ENCODE assay signal across 8 cellular contexts in genomic region chr5:132369471-132370240, GRCh38. TPM values are rescaled to one million over a fixed set of nuclear protein-coding genes. Genes with fewer than 3 reads are reported as not detected.
DNase-seq lines count a peak whose midpoint lies in the region; ATAC-seq, FAIRE-seq and TF ChIP-seq lines count a peak whose summit lies in the region.

Gene SLC22A5, plus strand, starts transcription at chr5:132369710. Its CDS starts 263 bp downstream, at chr5:132369973.

- H2BK5ac ChIP-seq in H1 (ENCODE audit: low read depth, low read length) = no peak within 1 kb of the TSS

- TF ChIP-seq RAD21 in H1 (IDR thresholded peaks at IDR 0.05 in 1 of 2, conservative IDR thresholded peaks at IDR 0.05 in 1 of 2; ENCODE audit: low read depth in 2 of 2, low read length in 2 of 2) = no peak

- H3K4me3 ChIP-seq in H1 (ENCODE audit: extremely low read depth in 1 of 4, insufficient read depth in 2 of 4, low read depth in 3 of 4, low read length in 4 of 4) (peak within 1 kb of the TSS; percentile 47 to 72 (median 60)), mesodermal cell (ENCODE audit: extremely low read depth, insufficient read depth, low read length, poor library complexity, severe bottlenecking) (peak within 1 kb of the TSS; percentile 51)

- peak within 1 kb of the TSS; percentile 80 for H4K91ac ChIP-seq in H1 (replicated peaks; ENCODE audit: insufficient read length, low read length)

- no peaks in the 10 kb centered on the region for H3K9me3 ChIP-seq in H1 (ENCODE audit: insufficient read depth in 2 of 2, low read depth in 1 of 2, low read length in 1 of 2)
- H3K9me3 ChIP-seq in mesodermal cell (ENCODE audit: control insufficient read depth, low read length) = no peaks in the 10 kb centered on the region

- CTCF ChIA-PET in H1 (lab: Charles Lee; ENCODE audit: partially characterized antibody) = interaction anchor here (0.5 to 2.6 kb wide), 12 partner anchors 15 to 304 kb away, joined by 3 to 10 read pairs (median 4); no protein-coding TSS in a partner anchor

- FAIRE-seq in H1 (lab: Jason Lieb, UNC) = no peak

- no peaks in the 10 kb centered on the region; the same call in 1 of the 2 replicates for H3K79me1 ChIP-seq in H1 (ENCODE audit: low read depth, low read length)

- no peak within 1 kb of the TSS for H2BK20ac ChIP-seq in H1 (ENCODE audit: low read length)

- no peak for TF ChIP-seq CTCF in H1 (IDR thresholded peaks at IDR 0.05; ENCODE audit: control extremely low read depth in 1 of 3, insufficient read depth in 1 of 3, low read depth in 1 of 3, low read length in 3 of 3)

- H3K4ac ChIP-seq in H1 (replicated peaks; ENCODE audit: insufficient read length, low read depth, low read length) = no peak within 1 kb of the TSS

- H3K27me3 ChIP-seq in H1 (replicated peaks in 1 of 4; ENCODE audit: control insufficient read depth in 3 of 4, extremely low read depth in 1 of 4, insufficient read depth in 3 of 4, low read length in 3 of 4) = peaks cover 0 to 18% (median 8%) of the 10 kb centered on the region in 4 experiments; a peak in 5 of 7 replicates

- H3K18ac ChIP-seq in H1 (ENCODE audit: extremely low read depth, low read length) = peak within 1 kb of the TSS; percentile 56

- ATAC-seq in GM18867 (IDR thresholded peaks at IDR 0.05; ENCODE audit: unreplicated experiment) (peak; percentile 93), HG03064 (IDR thresholded peaks at IDR 0.05; ENCODE audit: low read depth, unreplicated experiment) (peak; percentile 92)

- no peak within 1 kb of the TSS for H3K56ac ChIP-seq in H1 (replicated peaks; ENCODE audit: insufficient read length, low read depth, low read length)

- TF ChIP-seq POLR2A in H1 (IDR thresholded peaks at IDR 0.05; ENCODE audit: control extremely low read depth in 1 of 2, low read depth in 2 of 2, low read length in 2 of 2) = peak in 1 of 2 experiments; percentile 30; a peak in 2 of 3 replicates

- H3K4me2 ChIP-seq in H1 (ENCODE audit: insufficient read depth in 1 of 2, low read depth in 2 of 2, low read length in 2 of 2) = peak within 1 kb of the TSS; percentile 72 to 79

- POLR2A ChIA-PET in H1 (lab: Charles Lee; ENCODE audit: partially characterized antibody) = interaction anchor here (0.7 to 2.3 kb wide), 5 partner anchors 9 to 121 kb away, joined by 3 to 9 read pairs (median 4); partner anchors contain the start of genes IRF1 and SLC22A4

- 0 out of 2 replicates have a peak within 1 kb of the TSS, but pooled peaks have one; percentile 72 for H2BK15ac ChIP-seq in H1 (ENCODE audit: low read length)

- H4K8ac ChIP-seq in H1 (ENCODE audit: extremely low read depth, insufficient read depth, low read length) = peak within 1 kb of the TSS; percentile 85

- no peaks in the 10 kb centered on the region for H3K36me3 ChIP-seq in H1 (ENCODE audit: control insufficient read depth in 2 of 4, insufficient read depth in 4 of 4, low read length in 3 of 4)
- no peaks in the 10 kb centered on the region for H3K36me3 ChIP-seq in mesodermal cell (ENCODE audit: control insufficient read depth, insufficient read depth, low read length)

- no peak for TF ChIP-seq EP300 in H1 (IDR thresholded peaks at IDR 0.05; ENCODE audit: borderline replicate concordance in 1 of 2, low read depth in 2 of 2, low read length in 2 of 2)

- H3K14ac ChIP-seq in H1 (ENCODE audit: insufficient read length) = no peak within 1 kb of the TSS

- peak within 1 kb of the TSS; percentile 28; the same call in 1 of the 2 replicates for H2AK5ac ChIP-seq in H1 (ENCODE audit: low read depth, low read length)

- 3% methylated on average over 54 of the region's 93 CpGs; no CpG with 5 or more reads in 1 of the 2 experiments for WGBS in H1 (ENCODE audit: extremely low coverage in 1 of 2, insufficient coverage in 1 of 2, insufficient read length in 1 of 2, insufficient replicate concordance in 2 of 2, low coverage in 1 of 2, low lambda C conversion rate in 2 of 2, missing lambda C conversion rate in 1 of 2), 2 experiments
- 0 to 3% methylated on average over 58 to 82 of the region's 93 CpGs for WGBS in mesodermal cell (ENCODE audit: insufficient coverage in 2 of 2), 2 experiments

- DNase-seq in AG08395 (ENCODE audit: low spot score) (peak; percentile 75), NCI-H510A treated with DMSO at 0.1 percent for 48 hours (lab: John Stamatoyannopoulos, UW) (peak; percentile 56), H1 (ENCODE audit: low read depth in 1 of 2, low spot score in 2 of 2) (peak; percentile 41 to 86)
- DNase-seq in activated CD8-positive, alpha-beta memory T cell treated with anti-CD3 and anti-CD28 coated beads for 24 hours = peak; percentile 91
- DNase-seq in stimulated activated CD8-positive, alpha-beta memory T cell treated with anti-CD3 and anti-CD28 coated beads, Interleukin-15, amount 100 ng/mL, for 48 hours (ENCODE audit: low read depth in 2 of 2) = peak; percentile 60 to 65

- peaks cover 12% of the 10 kb centered on the region; the same call in 1 of the 2 replicates for H3K23me2 ChIP-seq in H1 (ENCODE audit: low read depth, low read length)

- H2BK12ac ChIP-seq in H1 (ENCODE audit: low read depth, low read length) = peak within 1 kb of the TSS; percentile 96

- H3K4me1 ChIP-seq in H1 (replicated peaks in 1 of 4; ENCODE audit: control insufficient read depth in 3 of 4, insufficient read depth in 4 of 4, low read length in 3 of 4) (peaks cover 0 to 4% (median 2%) of the 10 kb centered on the region in 4 experiments; a peak in 2 of 7 replicates), mesodermal cell (ENCODE audit: control insufficient read depth, insufficient read depth, low read length, poor library complexity, severe bottlenecking) (no peaks in the 10 kb centered on the region)

- no peak within 1 kb of the TSS for H3K23ac ChIP-seq in H1 (ENCODE audit: insufficient read length)

- no peak within 1 kb of the TSS for H2BK120ac ChIP-seq in H1 (replicated peaks; ENCODE audit: low read depth, low read length)

- H3K27ac ChIP-seq in H1 (ENCODE audit: low read depth, low read length) (no peak within 1 kb of the TSS), mesodermal cell (ENCODE audit: low read depth, low read length, severe bottlenecking) (no peak within 1 kb of the TSS)

- no peaks in the 10 kb centered on the region for H4K20me1 ChIP-seq in H1 (replicated peaks in 1 of 2; ENCODE audit: control insufficient read depth in 1 of 2, insufficient read depth in 2 of 2, low read length in 2 of 2)

- H4K5ac ChIP-seq in H1 (ENCODE audit: insufficient read length, low read depth, low read length) = no peak within 1 kb of the TSS

- no peaks in the 10 kb centered on the region for H3K79me2 ChIP-seq in H1 (ENCODE audit: control insufficient read depth in 1 of 2, insufficient read depth in 2 of 2, low read length in 2 of 2)

- peak within 1 kb of the TSS in 3 of 4 experiments; percentile 34 to 55 (median 50); a peak in 5 of 7 replicates for H3K9ac ChIP-seq in H1 (replicated peaks in 1 of 4; ENCODE audit: extremely low read depth in 1 of 4, low read depth in 3 of 4, low read length in 3 of 4)

- peak within 1 kb of the TSS; percentile 64 for H2AFZ ChIP-seq in H1 (ENCODE audit: low read length)

TF ChIP-seq in H1, 55 proteins besides CTCF, POLR2A, EP300 and RAD21 (continues in another document):
- TF ChIP-seq POLR2AphosphoS5 (IDR thresholded peaks at IDR 0.05; ENCODE audit: low read depth, low read length) (0 out of 2 replicates have a peak, but pooled peaks have one; percentile 53), EZH2 (IDR thresholded peaks at IDR 0.05; ENCODE audit: low read depth, low read length, severe bottlenecking) (peak; percentile 32), RXRA (IDR thresholded peaks at IDR 0.05; ENCODE audit: insufficient read depth, low read depth, low read length) (no peak), NRF1 (IDR thresholded peaks at IDR 0.05; ENCODE audit: low read depth, low read length) (peak; percentile 44), CTBP2 (IDR thresholded peaks at IDR 0.05; ENCODE audit: borderline replicate concordance, insufficient read depth, insufficient read length, low read length) (peak; percentile 49), SIN3A (conservative IDR thresholded peaks at IDR 0.05 in 1 of 2, IDR thresholded peaks at IDR 0.05 in 1 of 2; ENCODE audit: low read depth in 1 of 2, low read length in 2 of 2) (0 out of 4 replicates have a peak, but pooled peaks of 1 of the 2 experiments have one; percentile 40), YY1 (IDR thresholded peaks at IDR 0.05; ENCODE audit: low read depth, low read length) (0 out of 2 replicates have a peak, but pooled peaks have one; percentile 9), KDM4A (IDR thresholded peaks at IDR 0.05; ENCODE audit: low read depth, low read length, severe bottlenecking) (peak; percentile 90), MAX (IDR thresholded peaks at IDR 0.05) (peak; percentile 51; the same call in 1 of the 2 replicates), PHF8 (conservative IDR thresholded peaks at IDR 0.05; ENCODE audit: low read depth, low read length) (0 out of 2 replicates have a peak, but pooled peaks have one; percentile 31), SP2 (IDR thresholded peaks at IDR 0.05; ENCODE audit: low read length) (no peak), JUN (IDR thresholded peaks at IDR 0.05; ENCODE audit: low read depth, low read length) (no peak), CHD2 (IDR thresholded peaks at IDR 0.05; ENCODE audit: low read length) (no peak), ZNF274 (IDR thresholded peaks at IDR 0.05; ENCODE audit: borderline replicate concordance, extremely low read depth, low read length) (no peak), ASH2L (IDR thresholded peaks at IDR 0.05; ENCODE audit: low read length) (peak; percentile 66), HDAC2 (IDR thresholded peaks at IDR 0.05; ENCODE audit: borderline replicate concordance in 1 of 2, low read depth in 2 of 2, low read length in 2 of 2) (peak in 1 of 2 experiments; percentile 39; a peak in 1 of 4 replicates), TBP (IDR thresholded peaks at IDR 0.05; ENCODE audit: low read depth, low read length) (peak; percentile 61; the same call in 1 of the 2 replicates), MAFK (IDR thresholded peaks at IDR 0.05; ENCODE audit: low read depth, low read length) (no peak)

RNA-seq across cellular contexts. Expression of gene SLC22A5, which starts in this region (rescaled TPM):
- 2.7 and 4.0 TPM in 2 replicates for total RNA-seq in H1 (2021; fragmentation: NEBNext Ultra II Directional; extraction: Animal tissue kit (Norgen Biotek cat#: 25700))
- polyA plus RNA-seq in H1 (2011; rRNA removed) = 7.3 and 9.0 TPM in 2 replicates
- 4.8 TPM for polyA plus RNA-seq in H1 (2011; cell fraction: cytosol; rRNA removed)
- polyA plus RNA-seq in H1 (2011; cell fraction: nucleus; rRNA removed) = 21.0 TPM
- polyA plus RNA-seq in H1 (2012, experiment 1 of 2) = 3.4 to 4.8 TPM (median 3.8 TPM) in 4 replicates
- 0.71 TPM for polyA plus RNA-seq in H1 (2012, experiment 2 of 2)
- polyA plus RNA-seq in H1 (2013, experiment 1 of 2) = 3.8 TPM
- 3.6 TPM for polyA plus RNA-seq in H1 (2013, experiment 2 of 2)
- polyA minus RNA-seq in H1 (2011; rRNA and poly(A)+ RNA removed) = 11.7 and 21.8 TPM in 2 replicates
- polyA minus RNA-seq in H1 (2011; cell fraction: cytosol; rRNA and poly(A)+ RNA removed) = 3.0 TPM
- polyA minus RNA-seq in H1 (2011; cell fraction: nucleus; rRNA and poly(A)+ RNA removed) = 4.6 TPM
- 1.5 TPM for polyA plus RNA-seq in mesodermal cell (2013, experiment 1 of 2)
- polyA plus RNA-seq in mesodermal cell (2013, experiment 2 of 2) = 1.2 TPM
